21 cellular contexts compared by ENCODE assay signal in genomic region chr4:12949719-12950118, GRCh38.
DNase-seq lines count a peak whose midpoint lies in the region; ATAC-seq and TF ChIP-seq lines count a peak whose summit lies in the region.
"Had no signal": no experiment of that assay in that cellular context is flagged by ENCODE, and none has a peak within 500 bp of the region (broad histone marks: within the 10 kb centered on the region; RNA-seq: fewer than 3 reads in every experiment).

No MANE protein-coding gene starts in this region.

- no peaks in the 10 kb centered on the region for H3K36me3 Mint-ChIP-seq in nephron progenitor cell (ENCODE audit: low read depth)
- H3K36me3 Mint-ChIP-seq: activated naive CD4-positive, alpha-beta T cell treated with anti-CD3 and anti-CD28 coated beads, Interleukin-2, amount 50 U/mL, for 24 hours; CD14-positive monocyte had no signal

- peak overlapping the region; percentile 70 for H3K27ac Mint-ChIP-seq in nephron progenitor cell
- H3K27ac Mint-ChIP-seq: activated CD4-positive, alpha-beta T cell treated with anti-CD3 and anti-CD28 coated beads, Interleukin-2, amount 10 ng/mL, durations not matched to agents 24 days and 14 days; activated naive CD4-positive, alpha-beta T cell treated with anti-CD3 and anti-CD28 coated beads, Interleukin-2, amount 50 U/mL, for 24 hours; CD14-positive monocyte; T-helper 1 cell treated with Interleukin-12 subunit alpha and Interleukin-12 subunit beta and Interleukin-4 antibody, amounts not matched to agents 30 μg/mL and 1 μg/mL, for 36 hours had no signal

- H3K9me3 Mint-ChIP-seq in nephron progenitor cell: no peaks in the 10 kb centered on the region
- H3K9me3 Mint-ChIP-seq: activated CD4-positive, alpha-beta T cell treated with anti-CD3 and anti-CD28 coated beads, Interleukin-2, amount 10 ng/mL, durations not matched to agents 24 days and 14 days; activated naive CD4-positive, alpha-beta T cell treated with anti-CD3 and anti-CD28 coated beads, Interleukin-2, amount 50 U/mL, for 24 hours; T-helper 1 cell treated with Interleukin-12 subunit alpha and Interleukin-12 subunit beta and Interleukin-4 antibody, amounts not matched to agents 30 μg/mL and 1 μg/mL, for 36 hours had no signal

- DNase-seq in H4 (ENCODE audit: low spot score) (peak; percentile 65), NCI-H510A (lab: John Stamatoyannopoulos, UW) (peak; percentile 11), T1000 (lab: John Stamatoyannopoulos, UW) (peak; percentile 8), nephron progenitor cell (no peak), DMS79 (lab: John Stamatoyannopoulos, UW) (no peak), NCI-H2227 treated with DMSO at 0.1 percent for 48 hours (lab: John Stamatoyannopoulos, UW) (no peak)
- DNase-seq: activated CD4-positive, alpha-beta T cell treated with anti-CD3 and anti-CD28 coated beads, Interleukin-2, amount 10 ng/mL, durations not matched to agents 24 days and 14 days; anterior cingulate cortex; caudate nucleus; dermis blood vessel endothelial cell; glutamatergic neuron; Karpas-422; left colon; NCI-H1048; NCI-H2107; Peyer's patch had no signal

- no peaks in the 10 kb centered on the region for H3K27me3 Mint-ChIP-seq in nephron progenitor cell (ENCODE audit: low read depth, poor library complexity)
- H3K27me3 Mint-ChIP-seq: activated CD4-positive, alpha-beta T cell treated with anti-CD3 and anti-CD28 coated beads, Interleukin-2, amount 10 ng/mL, durations not matched to agents 24 days and 14 days had no signal

- ATAC-seq in HG02571 (IDR thresholded peaks at IDR 0.05; ENCODE audit: unreplicated experiment): no peak
- ATAC-seq: GM12878, left colon had no signal

- no peak for TF ChIP-seq CTCF in nephron progenitor cell (IDR thresholded peaks at IDR 0.05)

- peaks cover 24% of the 10 kb centered on the region for H3K4me1 Mint-ChIP-seq in nephron progenitor cell
- H3K4me1 Mint-ChIP-seq: activated CD4-positive, alpha-beta T cell treated with anti-CD3 and anti-CD28 coated beads, Interleukin-2, amount 10 ng/mL, durations not matched to agents 24 days and 14 days; activated naive CD4-positive, alpha-beta T cell treated with anti-CD3 and anti-CD28 coated beads, Interleukin-2, amount 50 U/mL, for 24 hours; CD14-positive monocyte had no signal

- H3K4me3 Mint-ChIP-seq in nephron progenitor cell: no peak overlapping the region
- H3K4me3 Mint-ChIP-seq: activated CD4-positive, alpha-beta T cell treated with anti-CD3 and anti-CD28 coated beads, Interleukin-2, amount 10 ng/mL, durations not matched to agents 24 days and 14 days; activated naive CD4-positive, alpha-beta T cell treated with anti-CD3 and anti-CD28 coated beads, Interleukin-2, amount 50 U/mL, for 24 hours; CD14-positive monocyte; T-helper 1 cell treated with Interleukin-12 subunit alpha and Interleukin-12 subunit beta and Interleukin-4 antibody, amounts not matched to agents 30 μg/mL and 1 μg/mL, for 36 hours had no signal

Comparison
In these comparisons a context has a peak if more than half of its experiments do, and no peak if none do; other contexts are left out.
1. DNase-seq: peak in H4 (single experiment), NCI-H510A (single experiment) and T1000 (single experiment); none in nephron progenitor cell (single experiment), DMS79 (single experiment) and NCI-H2227 treated with DMSO at 0.1 percent for 48 hours (single experiment).